17 cellular contexts compared by ENCODE assay signal in the genomic region with DNA sequence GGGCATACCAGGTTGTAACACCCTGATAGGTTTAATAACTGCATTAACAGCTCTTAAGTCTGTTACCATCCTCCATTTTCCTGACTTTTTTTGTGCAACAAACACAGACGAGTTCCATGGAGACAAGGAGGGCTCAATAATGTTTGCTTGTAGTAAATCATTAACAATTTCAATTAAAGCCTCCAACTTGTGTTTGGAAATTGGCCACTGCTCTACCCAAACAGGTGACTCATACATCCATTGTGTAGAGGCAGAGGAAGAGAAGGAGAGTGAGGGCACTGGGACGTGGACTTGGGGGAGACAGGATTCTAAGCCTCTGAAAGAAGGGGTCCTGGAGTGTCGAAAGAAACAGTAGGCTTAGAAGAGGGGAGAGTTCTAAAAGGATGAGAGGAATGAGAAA.
"Had no signal": no experiment of that assay in that cellular context is flagged by ENCODE, and none has a peak within 500 bp of the region (broad histone marks: within the 10 kb centered on the region; RNA-seq: fewer than 3 reads in every experiment).

No MANE protein-coding gene starts in this region.

- DNase-seq: activated CD4-positive, alpha-beta memory T cell treated with anti-CD3 and anti-CD28 coated beads for 36 hours; activated CD4-positive, alpha-beta T cell treated with anti-CD3 and anti-CD28 coated beads for 48 hours; activated effector memory CD4-positive, alpha-beta T cell treated with anti-CD3 and anti-CD28 coated beads, Interleukin-2, amount 50 U/mL, for 16 hours; activated naive CD4-positive, alpha-beta T cell treated with anti-CD3 and anti-CD28 coated beads, Interleukin-2, amount 50 U/mL, for 16 hours; activated naive CD8-positive, alpha-beta T cell treated with anti-CD3 and anti-CD28 coated beads, Interleukin-2, amount 50 U/mL, for 24 hours; activated T-cell treated with anti-CD3 and anti-CD28 coated beads, Interleukin-2, amount 50 U/mL, for 72 hours; effector CD4-positive, alpha-beta T cell; erythroblast; foreskin keratinocyte; occipital lobe; spleen; stimulated activated CD4-positive, alpha-beta T cell treated with anti-CD3 and anti-CD28 coated beads, Interleukin-4, amount 100 ng/mL, for 24 hours; stimulated activated naive CD4-positive, alpha-beta T cell treated with Interleukin-2 at 50 U/mL for 16 hours; substantia nigra; SW 1271; thyroid gland had no signal

- H3K9me3 ChIP-seq: right atrium auricular region, thyroid gland had no signal

- H3K4me1 ChIP-seq: foreskin keratinocyte, right atrium auricular region, spleen, thyroid gland had no signal

- H3K4me3 ChIP-seq: right atrium auricular region, spleen, thyroid gland had no signal

- ATAC-seq: activated naive CD8-positive, alpha-beta T cell treated with anti-CD3 and anti-CD28 coated beads, Interleukin-2, amount 50 U/mL, for 24 hours; activated T-cell treated with anti-CD3 and anti-CD28 coated beads, Interleukin-2, amount 50 U/mL, for 72 hours; foreskin keratinocyte had no signal

- H3K27ac ChIP-seq: foreskin keratinocyte, right atrium auricular region, spleen, thyroid gland had no signal

- H3K27me3 ChIP-seq: foreskin keratinocyte, right atrium auricular region, spleen, thyroid gland had no signal

- H3K36me3 ChIP-seq: right atrium auricular region, spleen, thyroid gland had no signal
